11 cellular contexts compared by ENCODE assay signal in genomic region chr11:62687508-62688396, GRCh38. TPM values are rescaled to one million over a fixed set of nuclear protein-coding genes. Genes with fewer than 3 reads are reported as not detected.
DNase-seq lines count a peak whose midpoint lies in the region; FAIRE-seq and TF ChIP-seq lines count a peak whose summit lies in the region.
"Had no signal": no experiment of that assay in that cellular context is flagged by ENCODE, and none has a peak within 500 bp of the region (broad histone marks: within the 10 kb centered on the region; RNA-seq: fewer than 3 reads in every experiment).

No MANE protein-coding gene starts in this region.

- H3K27me3 ChIP-seq in BJ (ENCODE audit: control insufficient read depth, insufficient read depth, low read length) (no peaks in the 10 kb centered on the region), endothelial cell of umbilical vein (ENCODE audit: control insufficient read depth in 2 of 2, insufficient read depth in 2 of 2, low read length in 2 of 2) (peaks cover 2 to 10% of the 10 kb centered on the region in 2 experiments), neuronal stem cell (ENCODE audit: control insufficient read depth in 3 of 3, insufficient read depth in 3 of 3, low read depth in 1 of 3, low read length in 3 of 3) (no peaks in the 10 kb centered on the region), Caco-2 (replicated peaks; ENCODE audit: control insufficient read depth, insufficient read depth, low read length) (no peaks in the 10 kb centered on the region)
- H3K27me3 ChIP-seq: BE2C had no signal

- no peaks in the 10 kb centered on the region for H4K20me1 ChIP-seq in endothelial cell of umbilical vein (replicated peaks; ENCODE audit: control insufficient read depth, extremely low read depth, insufficient read depth, low read length)

- no peak overlapping the region for H2BK120ac ChIP-seq in neuronal stem cell (ENCODE audit: low read depth, low read length)

- H3K4me2 ChIP-seq in endothelial cell of umbilical vein (ENCODE audit: insufficient read depth, low read length) (no peak overlapping the region), neuronal stem cell (ENCODE audit: insufficient read depth, low read length, poor library complexity, severe bottlenecking) (peak overlapping the region; percentile 11)

- POLR2A ChIA-PET in BJ (lab: Charles Lee) = no interaction called here
- POLR2A ChIA-PET in endothelial cell of umbilical vein (lab: Charles Lee) = no interaction called here
- POLR2A ChIA-PET in Caco-2 (lab: Charles Lee) = no interaction called here

- CTCF ChIA-PET in BJ (lab: Yijun Ruan, JAX) (interaction anchor here (2.6 to 4.0 kb wide), 2 partner anchors 11 to 95 kb away, joined by 5 to 13 read pairs; partner anchors contain the start of gene TUT1), endothelial cell of umbilical vein (lab: Charles Lee) (no interaction called here), Caco-2 (lab: Charles Lee) (interaction anchor here (0.9 kb wide), 1 partner anchor 16 kb away, joined by 3 read pairs; the partner anchor contains the start of gene UQCC3)

- H3K9ac ChIP-seq in endothelial cell of umbilical vein (replicated peaks; ENCODE audit: extremely low read depth, insufficient read depth, low read length) (no peak overlapping the region), neuronal stem cell (ENCODE audit: low read depth, low read length, poor library complexity) (peak overlapping the region; percentile 60)

- peak overlapping the region; percentile 49 for H2BK15ac ChIP-seq in neuronal stem cell (ENCODE audit: low read length)

- no peak overlapping the region for H4K8ac ChIP-seq in neuronal stem cell (ENCODE audit: low read depth, low read length)

- no peak overlapping the region for H3K4me3 Mint-ChIP-seq in Caco-2 (ENCODE audit: unreplicated experiment)
- H3K4me3 Mint-ChIP-seq: activated T-helper 17 cell treated with anti-CD3 and anti-CD28 coated beads, Interleukin-2, amount 50 U/mL, for 72 hours; type B pancreatic cell had no signal

- H3K9me3 Mint-ChIP-seq in Caco-2 (ENCODE audit: unreplicated experiment) = no peaks in the 10 kb centered on the region
- H3K9me3 Mint-ChIP-seq: activated T-helper 17 cell treated with anti-CD3 and anti-CD28 coated beads, Interleukin-2, amount 50 U/mL, for 72 hours; type B pancreatic cell had no signal

- H3K4me1 ChIP-seq in endothelial cell of umbilical vein (ENCODE audit: control insufficient read depth, extremely low read depth, insufficient read depth, low read length) = no peaks in the 10 kb centered on the region
- H3K4me1 ChIP-seq in neuronal stem cell (ENCODE audit: control insufficient read depth in 2 of 2, insufficient read depth in 1 of 2, low read depth in 1 of 2, low read length in 2 of 2) = no peaks in the 10 kb centered on the region
- no peaks in the 10 kb centered on the region for H3K4me1 ChIP-seq in Caco-2
- H3K4me1 ChIP-seq: BE2C had no signal

- peak overlapping the region; percentile 50 for H2AFZ ChIP-seq in endothelial cell of umbilical vein (ENCODE audit: low read depth, low read length)
- H2AFZ ChIP-seq in neuronal stem cell (ENCODE audit: low read length) = no peak overlapping the region

- H3K14ac ChIP-seq in neuronal stem cell (ENCODE audit: low read length) = peak overlapping the region; percentile 21

- H3K27ac ChIP-seq in endothelial cell of umbilical vein (ENCODE audit: insufficient read depth, low read depth, low read length) (no peak overlapping the region), neuronal stem cell (replicated peaks; ENCODE audit: low read length) (no peak overlapping the region)

- FAIRE-seq in endothelial cell of umbilical vein (lab: Jason Lieb, UNC) = peak; percentile 28

- TF ChIP-seq POLR2A in endothelial cell of umbilical vein (IDR thresholded peaks at IDR 0.05; ENCODE audit: low read depth, low read length) = no peak

- H3K79me2 ChIP-seq in endothelial cell of umbilical vein (ENCODE audit: control insufficient read depth, insufficient read depth, low read length) = no peaks in the 10 kb centered on the region

- H3K27me3 Mint-ChIP-seq in Caco-2 (ENCODE audit: insufficient read depth, unreplicated experiment) = no peaks in the 10 kb centered on the region
- H3K27me3 Mint-ChIP-seq: type B pancreatic cell had no signal

- no peaks in the 10 kb centered on the region for H3K79me1 ChIP-seq in neuronal stem cell (ENCODE audit: low read depth, low read length)

- peak overlapping the region; percentile 56 for H2AK5ac ChIP-seq in neuronal stem cell (ENCODE audit: low read depth, low read length)

- H3K9me3 ChIP-seq in endothelial cell of umbilical vein (replicated peaks; ENCODE audit: control insufficient read depth, insufficient read depth, low read length) (no peaks in the 10 kb centered on the region), neuronal stem cell (replicated peaks in 1 of 2; ENCODE audit: control insufficient read depth in 2 of 2, insufficient read depth in 1 of 2, low read depth in 1 of 2, low read length in 2 of 2) (no peaks in the 10 kb centered on the region), Caco-2 (no peaks in the 10 kb centered on the region)
- H3K9me3 ChIP-seq: BE2C had no signal

- H4K91ac ChIP-seq in neuronal stem cell (ENCODE audit: low read depth, low read length, poor library complexity) = no peak overlapping the region

- H3K23ac ChIP-seq in neuronal stem cell (ENCODE audit: low read depth, low read length, poor library complexity) = peak overlapping the region; percentile 65

- intact Hi-C loops in endothelial cell of umbilical vein (cut with micrococcal nuclease) (no loop called here), Caco-2 (cut with micrococcal nuclease; ENCODE audit: unreplicated experiment) (no loop called here)

- H3K4me3 ChIP-seq in BJ (ENCODE audit: low read depth, low read length) (peak overlapping the region; percentile 5; the same call in 1 of the 2 replicates), endothelial cell of umbilical vein (replicated peaks in 1 of 3; ENCODE audit: insufficient read depth in 1 of 3, low read depth in 1 of 3, low read length in 3 of 3) (peak overlapping the region in 1 of 3 experiments; percentile 16), neuronal stem cell (ENCODE audit: low read length in 2 of 2) (no peak overlapping the region), Caco-2 (ENCODE audit: low read depth, low read length) (no peak overlapping the region)

- TF ChIP-seq CTCF in BJ (IDR thresholded peaks at IDR 0.05; ENCODE audit: insufficient read depth, low read depth, low read length) = no peak
- no peak for TF ChIP-seq CTCF in endothelial cell of umbilical vein (IDR thresholded peaks at IDR 0.05; ENCODE audit: extremely low read depth in 1 of 2, insufficient read depth in 1 of 2, low read depth in 1 of 2, low read length in 2 of 2)
- TF ChIP-seq CTCF in Caco-2 (IDR thresholded peaks at IDR 0.05; ENCODE audit: insufficient read depth in 1 of 2, low read depth in 1 of 2, low read length in 1 of 2, severe bottlenecking in 1 of 2, unreplicated experiment in 1 of 2) = no peak

- H3K36me3 ChIP-seq in BJ (ENCODE audit: control insufficient read depth, insufficient read depth, low read length) = peaks cover 13% of the 10 kb centered on the region
- H3K36me3 ChIP-seq in endothelial cell of umbilical vein (ENCODE audit: control insufficient read depth in 2 of 2, extremely low read depth in 1 of 2, insufficient read depth in 2 of 2, low read length in 2 of 2) = peaks cover 5 to 22% of the 10 kb centered on the region in 2 experiments
- H3K36me3 ChIP-seq in neuronal stem cell (replicated peaks in 1 of 2; ENCODE audit: control insufficient read depth in 2 of 2, insufficient read depth in 2 of 2, low read length in 2 of 2) = peaks cover 23 to 36% of the 10 kb centered on the region in 2 donors
- peaks cover 1% of the 10 kb centered on the region for H3K36me3 ChIP-seq in Caco-2 (ENCODE audit: control insufficient read depth, insufficient read depth, low read length)
- H3K36me3 ChIP-seq: BE2C had no signal

- DNase-seq in BJ (ENCODE audit: low read depth) (no peak), endothelial cell of umbilical vein (ENCODE audit: low read depth, low spot score) (no peak), neuronal stem cell (ENCODE audit: low spot score) (no peak), NCI-H187 (lab: John Stamatoyannopoulos, UW) (no peak), Caco-2 (no peak), NCI-H524 treated with DMSO at 0.1 percent for 48 hours (lab: John Stamatoyannopoulos, UW) (no peak)
- DNase-seq: BE2C, kidney glomerular epithelial cell, T1000 had no signal

- dilution Hi-C loops in endothelial cell of umbilical vein (cut with MboI; ENCODE audit: extremely low pct_ligation_motif_present, low sequenced_read_pairs) = no loop called here

- no CpG with 5 or more reads among the region's 74 CpGs for WGBS in neuronal stem cell (ENCODE audit: extremely low coverage in 2 of 2, insufficient read length in 2 of 2, insufficient replicate concordance in 1 of 2), 2 donors

- no peaks in the 10 kb centered on the region for H3K4me1 Mint-ChIP-seq in Caco-2 (ENCODE audit: low read depth, unreplicated experiment)
- H3K4me1 Mint-ChIP-seq: activated T-helper 17 cell treated with anti-CD3 and anti-CD28 coated beads, Interleukin-2, amount 50 U/mL, for 72 hours had no signal

- no peak overlapping the region for H2BK12ac ChIP-seq in neuronal stem cell (ENCODE audit: low read length)

- no peaks in the 10 kb centered on the region for H3K9me1 ChIP-seq in endothelial cell of umbilical vein (replicated peaks; ENCODE audit: control insufficient read depth, extremely low read depth, insufficient read depth, low read length)

- no peak overlapping the region for H3K18ac ChIP-seq in neuronal stem cell (ENCODE audit: low read length)

- H3K4ac ChIP-seq in neuronal stem cell (ENCODE audit: low read length) = no peak overlapping the region

- H3K27ac Mint-ChIP-seq in Caco-2 (ENCODE audit: unreplicated experiment) = no peak overlapping the region
- H3K27ac Mint-ChIP-seq: activated T-helper 17 cell treated with anti-CD3 and anti-CD28 coated beads, Interleukin-2, amount 50 U/mL, for 72 hours; type B pancreatic cell had no signal

- H2BK5ac ChIP-seq in neuronal stem cell (ENCODE audit: low read length) = peak overlapping the region; percentile 24

- peaks cover 14% of the 10 kb centered on the region for H3K36me3 Mint-ChIP-seq in Caco-2 (ENCODE audit: insufficient read depth, unreplicated experiment)

- BruUV-seq in endothelial cell of umbilical vein (replicated peaks; lab: Mats Ljungman, UMichigan) (no TSS peak), Caco-2 (replicated peaks; lab: Mats Ljungman, UMichigan) (no TSS peak)

RNA-seq across cellular contexts. Expression of gene LRRN4CL, which starts 1.6 kb away (rescaled TPM):
- polyA plus RNA-seq in BJ (2011; rRNA removed) (2.6 and 2.9 TPM in 2 replicates), endothelial cell of umbilical vein (0.03 TPM in 1 of 2 replicates, not detected in the other)
- 0.93 and 1.1 TPM in 2 replicates for polyA minus RNA-seq in BJ (2011; rRNA and poly(A)+ RNA removed)
- total RNA-seq in endothelial cell of umbilical vein (0.20 and 0.37 TPM in 2 replicates), Caco-2 (2022) (0.35 and 0.64 TPM in 2 replicates)
- 0.03 and 0.04 TPM in 2 replicates for polyA plus RNA-seq in endothelial cell of umbilical vein (2011; cell fraction: cytosol; rRNA removed)
- 0.08 and 0.11 TPM in 2 replicates for polyA plus RNA-seq in endothelial cell of umbilical vein (2011; cell fraction: nucleus; rRNA removed)
- polyA plus RNA-seq in endothelial cell of umbilical vein (2012) = not detected in 2 replicates
- 0.36 TPM in 1 of 2 replicates, not detected in the other for polyA minus RNA-seq in endothelial cell of umbilical vein
- 0.41 TPM for polyA minus RNA-seq in endothelial cell of umbilical vein (2011; cell fraction: cytosol; rRNA and poly(A)+ RNA removed)
- polyA minus RNA-seq in endothelial cell of umbilical vein (2011; cell fraction: nucleus; rRNA and poly(A)+ RNA removed) = 0.43 and 0.53 TPM in 2 replicates
- polyA plus RNA-seq in neuronal stem cell (2013, experiment 1 of 2) = not detected
- 0.01 TPM for polyA plus RNA-seq in neuronal stem cell (2013, experiment 2 of 2)

RNA-seq across cellular contexts. Expression of gene UBXN1, which starts 8.9 kb away (rescaled TPM):
- polyA plus RNA-seq in BJ (2011; rRNA removed) = 83.7 and 86.0 TPM in 2 replicates
- 27.3 and 35.6 TPM in 2 replicates for polyA minus RNA-seq in BJ (2011; rRNA and poly(A)+ RNA removed)
- total RNA-seq in endothelial cell of umbilical vein = 112 and 113 TPM in 2 replicates
- polyA plus RNA-seq in endothelial cell of umbilical vein = 105 and 114 TPM in 2 replicates
- 98.7 and 120 TPM in 2 replicates for polyA plus RNA-seq in endothelial cell of umbilical vein (2011; cell fraction: cytosol; rRNA removed)
- 148 and 194 TPM in 2 replicates for polyA plus RNA-seq in endothelial cell of umbilical vein (2011; cell fraction: nucleus; rRNA removed)
- 92.3 and 141 TPM in 2 replicates for polyA plus RNA-seq in endothelial cell of umbilical vein (2012)
- 41.0 and 42.1 TPM in 2 replicates for polyA minus RNA-seq in endothelial cell of umbilical vein
- 62.7 TPM for polyA minus RNA-seq in endothelial cell of umbilical vein (2011; cell fraction: cytosol; rRNA and poly(A)+ RNA removed)
- 31.2 and 41.0 TPM in 2 replicates for polyA minus RNA-seq in endothelial cell of umbilical vein (2011; cell fraction: nucleus; rRNA and poly(A)+ RNA removed)
- 140 TPM for polyA plus RNA-seq in neuronal stem cell (2013, experiment 1 of 2)
- polyA plus RNA-seq in neuronal stem cell (2013, experiment 2 of 2) = 127 TPM
- 116 and 118 TPM in 2 replicates for total RNA-seq in Caco-2 (2022)

RNA-seq across cellular contexts. Expression of gene LBHD1, which starts 15.7 kb away (rescaled TPM):
- polyA plus RNA-seq in BJ (2011; rRNA removed) = 4.0 and 4.1 TPM in 2 replicates
- polyA minus RNA-seq in BJ (2011; rRNA and poly(A)+ RNA removed) = 2.5 and 2.9 TPM in 2 replicates
- total RNA-seq in endothelial cell of umbilical vein = 7.5 and 10.5 TPM in 2 replicates
- 3.5 and 3.8 TPM in 2 replicates for polyA plus RNA-seq in endothelial cell of umbilical vein
- polyA plus RNA-seq in endothelial cell of umbilical vein (2011; cell fraction: cytosol; rRNA removed) = 2.8 and 3.6 TPM in 2 replicates
- polyA plus RNA-seq in endothelial cell of umbilical vein (2011; cell fraction: nucleus; rRNA removed) = 19.1 and 21.0 TPM in 2 replicates
- polyA plus RNA-seq in endothelial cell of umbilical vein (2012) = 2.5 and 3.7 TPM in 2 replicates
- polyA minus RNA-seq in endothelial cell of umbilical vein = 4.6 and 5.2 TPM in 2 replicates
- polyA minus RNA-seq in endothelial cell of umbilical vein (2011; cell fraction: cytosol; rRNA and poly(A)+ RNA removed) = 5.0 TPM
- polyA minus RNA-seq in endothelial cell of umbilical vein (2011; cell fraction: nucleus; rRNA and poly(A)+ RNA removed) = 6.8 and 8.0 TPM in 2 replicates
- polyA plus RNA-seq in neuronal stem cell (2013, experiment 1 of 2) = 1.1 TPM
- 0.98 TPM for polyA plus RNA-seq in neuronal stem cell (2013, experiment 2 of 2)
- 11.9 and 13.6 TPM in 2 replicates for total RNA-seq in Caco-2 (2022)

RNA-seq across cellular contexts. Expression of gene UQCC3, which starts 16.3 kb away (rescaled TPM):
- polyA plus RNA-seq in BJ (2011; rRNA removed) = 6.9 TPM in 2 replicates
- polyA minus RNA-seq in BJ (2011; rRNA and poly(A)+ RNA removed) = 1.1 TPM in 2 replicates
- total RNA-seq in endothelial cell of umbilical vein = 8.6 and 9.0 TPM in 2 replicates
- polyA plus RNA-seq in endothelial cell of umbilical vein = 15.3 and 15.5 TPM in 2 replicates
- polyA plus RNA-seq in endothelial cell of umbilical vein (2011; cell fraction: cytosol; rRNA removed) = 7.6 and 12.2 TPM in 2 replicates
- polyA plus RNA-seq in endothelial cell of umbilical vein (2011; cell fraction: nucleus; rRNA removed) = 2.6 and 4.0 TPM in 2 replicates
- polyA plus RNA-seq in endothelial cell of umbilical vein (2012) = 6.9 and 11.2 TPM in 2 replicates
- 2.4 and 3.0 TPM in 2 replicates for polyA minus RNA-seq in endothelial cell of umbilical vein
- polyA minus RNA-seq in endothelial cell of umbilical vein (2011; cell fraction: cytosol; rRNA and poly(A)+ RNA removed) = 8.3 TPM
- polyA minus RNA-seq in endothelial cell of umbilical vein (2011; cell fraction: nucleus; rRNA and poly(A)+ RNA removed) = 1.6 TPM in 2 replicates
- 11.6 TPM for polyA plus RNA-seq in neuronal stem cell (2013, experiment 1 of 2)
- polyA plus RNA-seq in neuronal stem cell (2013, experiment 2 of 2) = 11.7 TPM
- total RNA-seq in Caco-2 (2022) = 23.9 and 24.0 TPM in 2 replicates

RNA-seq across cellular contexts. Expression of gene BSCL2, which starts 19.5 kb away (rescaled TPM):
- polyA plus RNA-seq in BJ (2011; rRNA removed) = 70.8 and 94.1 TPM in 2 replicates
- polyA minus RNA-seq in BJ (2011; rRNA and poly(A)+ RNA removed) = 47.3 and 89.8 TPM in 2 replicates
- 31.1 and 31.3 TPM in 2 replicates for total RNA-seq in endothelial cell of umbilical vein
- polyA plus RNA-seq in endothelial cell of umbilical vein = 94.8 and 126 TPM in 2 replicates
- 54.8 and 58.8 TPM in 2 replicates for polyA plus RNA-seq in endothelial cell of umbilical vein (2011; cell fraction: cytosol; rRNA removed)
- polyA plus RNA-seq in endothelial cell of umbilical vein (2011; cell fraction: nucleus; rRNA removed) = 55.1 and 75.0 TPM in 2 replicates
- 30.9 and 39.8 TPM in 2 replicates for polyA plus RNA-seq in endothelial cell of umbilical vein (2012)
- polyA minus RNA-seq in endothelial cell of umbilical vein = 67.7 and 79.6 TPM in 2 replicates
- polyA minus RNA-seq in endothelial cell of umbilical vein (2011; cell fraction: cytosol; rRNA and poly(A)+ RNA removed) = 29.3 TPM
- 24.9 and 26.5 TPM in 2 replicates for polyA minus RNA-seq in endothelial cell of umbilical vein (2011; cell fraction: nucleus; rRNA and poly(A)+ RNA removed)
- 70.6 TPM for polyA plus RNA-seq in neuronal stem cell (2013, experiment 1 of 2)
- polyA plus RNA-seq in neuronal stem cell (2013, experiment 2 of 2) = 63.6 TPM
- total RNA-seq in Caco-2 (2022) = 39.2 and 48.2 TPM in 2 replicates
